ENCODE assay signal across 10 cellular contexts in genomic region chr2:219453691-219454131, GRCh38. TPM values are rescaled to one million over a fixed set of nuclear protein-coding genes. Genes with fewer than 3 reads are reported as not detected.
DNase-seq lines count a peak whose midpoint lies in the region; ATAC-seq and TF ChIP-seq lines count a peak whose summit lies in the region.
"Had no signal": no experiment of that assay in that cellular context is flagged by ENCODE, and none has a peak within 500 bp of the region (broad histone marks: within the 10 kb centered on the region; RNA-seq: fewer than 3 reads in every experiment).

No MANE protein-coding gene starts in this region.

- no peak for TF ChIP-seq CTCF in MCF 10A (IDR thresholded peaks at IDR 0.05; ENCODE audit: unreplicated experiment)
- no peak for TF ChIP-seq CTCF in left lung (IDR thresholded peaks at IDR 0.05)
- peak in 1 of 4 experiments; percentile 20 for TF ChIP-seq CTCF in uterus (IDR thresholded peaks at IDR 0.05)
- no peak for TF ChIP-seq CTCF in OCI-LY7 (conservative IDR thresholded peaks at IDR 0.05; ENCODE audit: low read length)

- intact Hi-C loops in MCF 10A (cut with micrococcal nuclease) (loop anchor here (2.0 kb wide), 1 partner anchor 45 kb away; the partner anchor contains the start of gene GMPPA), left lung (cut with DNase I) (no loop called here), uterus (cut with DNase I; ENCODE audit: low total_unique reads) (no loop called here), OCI-LY7 (cut with micrococcal nuclease; ENCODE audit: unreplicated experiment) (no loop called here)

- peak; percentile 11 to 26 for TF ChIP-seq POLR2A in uterus (IDR thresholded peaks at IDR 0.05)

- no peak overlapping the region for H2AFZ ChIP-seq in OCI-LY7 (ENCODE audit: low read length)

- no peaks in the 10 kb centered on the region for H3K27me3 Mint-ChIP-seq in MCF 10A (ENCODE audit: insufficient read depth, unreplicated experiment)

- no peaks in the 10 kb centered on the region for H3K36me3 Mint-ChIP-seq in MCF 10A (ENCODE audit: insufficient read depth, unreplicated experiment)
- H3K36me3 Mint-ChIP-seq: stimulated activated naive B cell treated with anti-CD40 and anti-IgM and Interleukin-4, amounts not matched to agents 10 μg/mL and 1 μg/mL and 100 μg/mL, for 72 hours had no signal

- BruUV-seq in MCF 10A (replicated peaks; lab: Mats Ljungman, UMichigan) (no TSS peak), OCI-LY7 (replicated peaks; lab: Mats Ljungman, UMichigan) (no TSS peak)

- H3K27me3 ChIP-seq in left lung (peaks cover 7 to 56% of the 10 kb centered on the region in 2 donors), uterus (no peaks in the 10 kb centered on the region)

- H4K20me1 ChIP-seq in OCI-LY7 (ENCODE audit: insufficient read depth, low read length): no peaks in the 10 kb centered on the region

- peak overlapping the region; percentile 83 for H3K27ac Mint-ChIP-seq in MCF 10A (ENCODE audit: low read depth, unreplicated experiment)
- H3K27ac Mint-ChIP-seq: activated T-helper 1 cell treated with anti-CD3 and anti-CD28 coated beads, Interleukin-12 subunit alpha, Interleukin-12 subunit beta, Interleukin-2, Interleukin-4 antibody, amounts not matched to agents 30 ng/mL and 10 ng/mL and 1 ng/mL, durations not matched to agents 14 hours and 24 hours and 36 hours; stimulated activated naive B cell treated with anti-CD40 and anti-IgM and Interleukin-4, amounts not matched to agents 10 μg/mL and 1 μg/mL and 100 μg/mL, for 72 hours had no signal

- H3K9me2 ChIP-seq in OCI-LY7 (ENCODE audit: insufficient read depth, low read length): no peaks in the 10 kb centered on the region

- POLR2A ChIA-PET in MCF 10A (lab: Yijun Ruan, JAX) (interaction anchor here (0.8 to 2.1 kb wide), 12 partner anchors 9 to 277 kb away, joined by 3 to 17 read pairs (median 4); partner anchors contain the start of genes CHPF, CNPPD1, DNAJB2 and GMPPA), OCI-LY7 (lab: Charles Lee) (interaction anchor here (1.2 kb wide), 1 partner anchor 13 kb away, joined by 6 read pairs; no protein-coding TSS in a partner anchor)

- H3K36me3 ChIP-seq in left lung (no peaks in the 10 kb centered on the region), uterus (no peaks in the 10 kb centered on the region), OCI-LY7 (ENCODE audit: insufficient read depth, low read length) (no peaks in the 10 kb centered on the region)

- peak; percentile 9 for ATAC-seq in left lung
- ATAC-seq: stimulated activated naive B cell treated with anti-CD40 and anti-IgM and Interleukin-4, amounts not matched to agents 10 μg/mL and 1 μg/mL and 100 μg/mL, for 72 hours had no signal

- H3K9me3 ChIP-seq in left lung (no peaks in the 10 kb centered on the region), uterus (no peaks in the 10 kb centered on the region), OCI-LY7 (ENCODE audit: low read length) (no peaks in the 10 kb centered on the region)

- H3K27ac ChIP-seq in left lung (no peak overlapping the region), uterus (peak overlapping the region; percentile 97 to 98), OCI-LY7 (ENCODE audit: low read depth, low read length, poor library complexity, severe bottlenecking) (no peak overlapping the region)

- no peak overlapping the region for H3K4me2 ChIP-seq in OCI-LY7 (ENCODE audit: low read length)

- peak; percentile 35 for DNase-seq in NCI-H2029 (lab: John Stamatoyannopoulos, UW)
- no peak for DNase-seq in NCI-H2029 treated with DMSO at 0.1 percent for 48 hours (lab: John Stamatoyannopoulos, UW)
- peak; percentile 96 for DNase-seq in MCF 10A (ENCODE audit: unreplicated experiment)
- no peak for DNase-seq in left lung
- DNase-seq in uterus: peak; percentile 91 to 99
- DNase-seq in T-helper 9 cell: no peak
- no peak for DNase-seq in activated CD8-positive, alpha-beta memory T cell treated with anti-CD3 and anti-CD28 coated beads, Interleukin-2, amount 50 U/mL, for 4 hours
- DNase-seq in OCI-LY7 (ENCODE audit: low spot score): no peak
- DNase-seq: stimulated activated naive B cell treated with anti-CD40 and anti-IgM and Interleukin-4, amounts not matched to agents 10 μg/mL and 1 μg/mL and 100 μg/mL, for 72 hours had no signal

- H3K4me1 ChIP-seq in left lung: no peaks in the 10 kb centered on the region
- H3K4me1 ChIP-seq in uterus: peaks cover 13 to 15% of the 10 kb centered on the region in 2 donors
- peaks cover 5% of the 10 kb centered on the region for H3K4me1 ChIP-seq in OCI-LY7 (ENCODE audit: insufficient read depth, low read length, poor library complexity, severe bottlenecking)

- H3K79me2 ChIP-seq in OCI-LY7 (ENCODE audit: insufficient read depth, low read depth, low read length): no peaks in the 10 kb centered on the region

- peak overlapping the region; percentile 64 for H3K4me3 Mint-ChIP-seq in MCF 10A (ENCODE audit: unreplicated experiment)
- H3K4me3 Mint-ChIP-seq: activated T-helper 1 cell treated with anti-CD3 and anti-CD28 coated beads, Interleukin-12 subunit alpha, Interleukin-12 subunit beta, Interleukin-2, Interleukin-4 antibody, amounts not matched to agents 30 ng/mL and 10 ng/mL and 1 ng/mL, durations not matched to agents 14 hours and 24 hours and 36 hours; stimulated activated naive B cell treated with anti-CD40 and anti-IgM and Interleukin-4, amounts not matched to agents 10 μg/mL and 1 μg/mL and 100 μg/mL, for 72 hours had no signal

- peaks cover 29% of the 10 kb centered on the region for H3K4me1 Mint-ChIP-seq in MCF 10A (ENCODE audit: insufficient read depth, unreplicated experiment)

- H3K9me3 Mint-ChIP-seq in MCF 10A (ENCODE audit: unreplicated experiment): no peaks in the 10 kb centered on the region
- H3K9me3 Mint-ChIP-seq: activated T-helper 1 cell treated with anti-CD3 and anti-CD28 coated beads, Interleukin-12 subunit alpha, Interleukin-12 subunit beta, Interleukin-2, Interleukin-4 antibody, amounts not matched to agents 30 ng/mL and 10 ng/mL and 1 ng/mL, durations not matched to agents 14 hours and 24 hours and 36 hours; stimulated activated naive B cell treated with anti-CD40 and anti-IgM and Interleukin-4, amounts not matched to agents 10 μg/mL and 1 μg/mL and 100 μg/mL, for 72 hours had no signal

- no peak overlapping the region for H3K4me3 ChIP-seq in left lung
- H3K4me3 ChIP-seq in uterus: no peak overlapping the region
- no peak overlapping the region for H3K4me3 ChIP-seq in OCI-LY7 (ENCODE audit: low read depth, low read length, poor library complexity, severe bottlenecking)

- CTCF ChIA-PET in MCF 10A (lab: Yijun Ruan, JAX) (interaction anchor here (0.7 to 4.2 kb wide), 8 partner anchors 22 to 235 kb away, joined by 3 to 33 read pairs (median 3); no protein-coding TSS in a partner anchor), OCI-LY7 (lab: Charles Lee; ENCODE audit: unreplicated experiment) (interaction anchor here (1.1 kb wide), 1 partner anchor 10 kb away, joined by 3 read pairs; no protein-coding TSS in a partner anchor)

RNA-seq across cellular contexts. Expression of gene SPEG, which starts 19.1 kb away (rescaled TPM):
- total RNA-seq in MCF 10A (2022) (23.3 and 25.7 TPM in 2 replicates), left lung (10 to 100 TPM in 1 of 2 donors, 1 to 10 TPM in 1; 7.3 to 11.7 TPM), uterus (100 to 1,000 TPM in 1 of 4 donors, 10 to 100 TPM in 3; 22.9 to 318 (median 36.1) TPM), OCI-LY7 (2022) (0.35 and 0.46 TPM in 2 replicates)
- total RNA-seq in OCI-LY7 (2014; rRNA removed; shearing (Covaris generic)): 0.13 TPM in 1 of 2 replicates, not detected in the other

RNA-seq across cellular contexts. Expression of gene DES, which starts 35.5 kb away (rescaled TPM):
- total RNA-seq in MCF 10A (2022): not detected in 2 replicates
- total RNA-seq in left lung: 100 to 1,000 TPM in 1 of 2 donors, 10 to 100 TPM in 1; 32.0 to 101 TPM
- 1,000 to 10,000 TPM in 2 of 4 donors, 100 to 1,000 TPM in 2; 578 to 3,551 (median 1,628) TPM for total RNA-seq in uterus
- not detected in 2 replicates for total RNA-seq in OCI-LY7 (2014; rRNA removed; shearing (Covaris generic))
- not detected in 2 replicates for total RNA-seq in OCI-LY7 (2022)
- total RNA-seq: activated T-helper 1 cell treated with anti-CD3 and anti-CD28 coated beads, Interleukin-12 subunit alpha, Interleukin-12 subunit beta, Interleukin-2, Interleukin-4 antibody, amounts not matched to agents 30 ng/mL and 10 ng/mL and 1 ng/mL, durations not matched to agents 14 hours and 24 hours and 36 hours had no signal

RNA-seq across cellular contexts. Expression of gene GMPPA, which starts 45.0 kb away (rescaled TPM):
- total RNA-seq in MCF 10A (2022): 70.7 and 80.2 TPM in 2 replicates
- 10 to 100 TPM; 43.7 to 50.1 TPM for total RNA-seq in left lung
- 10 to 100 TPM; 14.1 to 39.5 (median 27.6) TPM for total RNA-seq in uterus
- 22.3 and 28.4 TPM in 2 replicates for total RNA-seq in OCI-LY7 (2014; rRNA removed; shearing (Covaris generic))
- 42.9 and 46.4 TPM in 2 replicates for total RNA-seq in OCI-LY7 (2022)

Comparison
In these comparisons a context has a peak if more than half of its experiments do, and no peak if none do; other contexts are left out.
1. DNase-seq: peak in NCI-H2029 (single experiment), MCF 10A (single experiment) and uterus (2 of 2); none in NCI-H2029 treated with DMSO at 0.1 percent for 48 hours (single experiment), left lung (0 of 2), T-helper 9 cell (single experiment), activated CD8-positive, alpha-beta memory T cell treated with anti-CD3 and anti-CD28 coated beads, Interleukin-2, amount 50 U/mL, for 4 hours (single experiment) and OCI-LY7 (single experiment).
2. H3K27ac ChIP-seq: peak in uterus (2 of 2); none in left lung (0 of 2) and OCI-LY7 (single experiment).
3. RNA of gene SPEG, which starts 19.1 kb away (total RNA-seq): 22.9 to 318 TPM in uterus, 23.3 to 25.7 TPM in MCF 10A and 7.3 to 11.7 TPM in left lung; 0.13 to 0.46 TPM in OCI-LY7; every median in the first group is over 4 times any median in the second.
4. RNA of gene DES, which starts 35.5 kb away (total RNA-seq): 578 to 3,551 TPM in uterus and 32.0 to 101 TPM in left lung; not detected in MCF 10A and not detected in OCI-LY7; every median in the first group is over 10 times any median in the second.